In the genomic region with DNA sequence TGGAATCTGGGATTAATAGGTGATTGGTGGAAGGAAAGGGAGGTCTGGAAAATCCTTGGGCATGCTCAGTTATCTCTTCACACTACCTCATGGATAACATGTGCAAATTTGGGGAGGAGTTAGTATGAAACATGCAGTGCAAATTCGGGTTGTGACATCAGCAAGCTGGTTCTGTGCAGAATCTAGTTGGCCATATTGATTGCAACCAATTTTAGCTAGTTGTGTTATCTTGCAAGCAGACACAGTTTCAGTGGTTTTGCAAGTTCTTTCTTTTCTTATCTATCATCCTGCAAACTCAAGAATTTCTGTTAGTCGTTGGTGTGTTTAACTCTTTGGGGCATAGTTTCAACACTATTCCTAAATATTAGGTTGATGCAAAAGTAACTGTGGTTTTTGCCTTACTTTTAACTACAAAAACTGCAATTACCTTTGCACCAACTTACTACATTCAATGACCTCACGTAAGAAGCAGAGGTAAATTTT, we compare ENCODE assay signal across 21 cellular contexts.
"Had no signal": no experiment of that assay in that cellular context is flagged by ENCODE, and none has a peak within 500 bp of the region (broad histone marks: within the 10 kb centered on the region; RNA-seq: fewer than 3 reads in every experiment).

No MANE protein-coding gene starts in this region.

- H3K27me3 Mint-ChIP-seq: activated CD4-positive, alpha-beta T cell treated with anti-CD3 and anti-CD28 coated beads for 36 hours had no signal

- H3K4me1 Mint-ChIP-seq: activated CD4-positive, alpha-beta T cell treated with anti-CD3 and anti-CD28 coated beads for 36 hours had no signal

- H3K36me3 ChIP-seq: colonic mucosa, esophagus squamous epithelium, lower lobe of right lung had no signal

- H3K4me1 ChIP-seq: body of pancreas, colonic mucosa, esophagus squamous epithelium, lower lobe of right lung had no signal

- H3K9me3 ChIP-seq: body of pancreas, colonic mucosa, esophagus squamous epithelium, lower lobe of right lung had no signal

- H3K9me3 Mint-ChIP-seq: mesothelial cell of epicardium had no signal

- DNase-seq: activated CD4-positive, alpha-beta T cell treated with anti-CD3 and anti-CD28 coated beads for 36 hours; activated CD8-positive, alpha-beta memory T cell treated with anti-CD3 and anti-CD28 coated beads, Interleukin-2, amount 50 U/mL, for 48 hours; activated gamma-delta T cell; activated T-cell treated with anti-CD3 and anti-CD28 coated beads, Interleukin-2, amount 50 U/mL, for 72 hours; amygdala; body of pancreas; caudate nucleus; colonic mucosa; effector CD4-positive, alpha-beta T cell; esophagus squamous epithelium; lower lobe of right lung; right cardiac atrium; stimulated activated CD4-positive, alpha-beta T cell treated with anti-CD3 and anti-CD28 coated beads, Interleukin-4, amount 100 ng/mL, for 24 hours; stimulated activated naive CD4-positive, alpha-beta T cell treated with Interleukin-2 at 50 U/mL for 16 hours; substantia nigra; T-helper 9 cell; trophoblast cell had no signal

- ATAC-seq: activated CD4-positive, alpha-beta T cell treated with anti-CD3 and anti-CD28 coated beads for 36 hours; activated naive CD4-positive, alpha-beta T cell treated with anti-CD3 and anti-CD28 coated beads, Interleukin-2, amount 50 U/mL, for 72 hours; activated T-cell treated with anti-CD3 and anti-CD28 coated beads, Interleukin-2, amount 50 U/mL, for 72 hours; body of pancreas; lower lobe of right lung; right cardiac atrium had no signal

- H3K27me3 ChIP-seq: body of pancreas, colonic mucosa, esophagus squamous epithelium had no signal

- H3K27ac Mint-ChIP-seq: activated CD4-positive, alpha-beta T cell treated with anti-CD3 and anti-CD28 coated beads for 36 hours; activated naive CD4-positive, alpha-beta T cell treated with anti-CD3 and anti-CD28 coated beads, Interleukin-2, amount 50 U/mL, for 72 hours; activated T-cell treated with anti-CD3 and anti-CD28 coated beads, Interleukin-2, amount 50 U/mL, for 72 hours; mesothelial cell of epicardium; progenitor cell of endocrine pancreas had no signal

- H3K4me3 ChIP-seq: body of pancreas, colonic mucosa, esophagus squamous epithelium, lower lobe of right lung, skin epidermis had no signal

- H3K27ac ChIP-seq: body of pancreas, colonic mucosa, esophagus squamous epithelium, lower lobe of right lung, skin epidermis had no signal

- H3K4me3 Mint-ChIP-seq: activated CD4-positive, alpha-beta T cell treated with anti-CD3 and anti-CD28 coated beads for 36 hours; activated T-cell treated with anti-CD3 and anti-CD28 coated beads, Interleukin-2, amount 50 U/mL, for 72 hours; mesothelial cell of epicardium had no signal

- H3K36me3 Mint-ChIP-seq: activated naive CD4-positive, alpha-beta T cell treated with anti-CD3 and anti-CD28 coated beads, Interleukin-2, amount 50 U/mL, for 72 hours; mesothelial cell of epicardium had no signal
